Comparison of ENCODE assay signal across 8 cellular contexts in the genomic region with DNA sequence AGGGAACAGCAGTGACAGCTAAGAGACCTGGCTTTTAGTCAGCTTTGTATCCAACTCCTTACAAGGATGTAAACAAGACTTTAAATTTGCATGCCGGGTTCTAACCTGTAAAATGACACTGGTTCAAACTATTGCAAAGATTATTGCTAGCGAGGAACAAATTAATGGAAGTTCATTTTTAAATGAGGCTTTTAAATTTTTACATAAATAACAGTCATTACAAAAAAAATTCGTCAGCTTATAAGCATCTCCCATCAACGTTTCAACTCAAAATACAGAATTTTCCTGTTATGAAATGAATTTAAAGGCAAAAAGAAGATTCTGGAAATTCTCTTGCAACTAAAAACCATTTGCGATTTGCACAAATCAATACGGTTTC. TPM values are rescaled to one million over a fixed set of nuclear protein-coding genes. Genes with fewer than 3 reads are reported as not detected.
DNase-seq lines count a peak whose midpoint lies in the region; ATAC-seq, FAIRE-seq and TF ChIP-seq lines count a peak whose summit lies in the region.

No MANE protein-coding gene starts in this region.

- H3F3A ChIP-seq in MM.1S (ENCODE audit: insufficient read depth, low read length): peaks cover 24% of the 10 kb centered on the region
- H3F3A ChIP-seq in neural cell (ENCODE audit: insufficient read depth, low read length, poor library complexity, severe bottlenecking): no peaks in the 10 kb centered on the region

- DNase-seq in CD14-positive monocyte (ENCODE audit: low spot score) (no peak), MM.1S (no peak), NCI-H2227 treated with DMSO at 0.1 percent for 48 hours (lab: John Stamatoyannopoulos, UW) (no peak), urothelium cell line (ENCODE audit: low spot score) (no peak), superior temporal gyrus (ENCODE audit: extremely low spot score) (no peak)

- H3K4me3 ChIP-seq in MM.1S (ENCODE audit: low read length): peak overlapping the region; percentile 82
- peak overlapping the region; percentile 91 to 95 for H3K4me3 ChIP-seq in duodenal mucosa (ENCODE audit: low read depth in 1 of 2, low read length in 2 of 2)
- H3K4me3 ChIP-seq in neural cell (ENCODE audit: low read length): peak overlapping the region; percentile 90

- H3K27me3 Mint-ChIP-seq in CD14-positive monocyte (ENCODE audit: low read depth in 3 of 3): no peaks in the 10 kb centered on the region

- intact Hi-C loops in CD14-positive monocyte (cut with micrococcal nuclease): loop anchor here (2.0 to 10.0 kb wide), 5 partner anchors 47 to 183 kb away; a partner anchor contains a TSS

- H3K9ac ChIP-seq in MM.1S (ENCODE audit: low read length) (peak overlapping the region; percentile 69; the same call in 1 of the 2 replicates), duodenal mucosa (ENCODE audit: low read depth in 1 of 2, low read length in 2 of 2) (peak overlapping the region; percentile 69 to 79), neural cell (ENCODE audit: low read length) (no peak overlapping the region)

- no peaks in the 10 kb centered on the region for H4K20me1 ChIP-seq in MM.1S (ENCODE audit: insufficient read depth, low read length)
- no peaks in the 10 kb centered on the region for H4K20me1 ChIP-seq in neural cell (ENCODE audit: insufficient read depth)

- no peak for FAIRE-seq in urothelium cell line (lab: Jason Lieb, UNC)

- peaks cover 19 to 33% of the 10 kb centered on the region in 2 donors for H3K36me3 Mint-ChIP-seq in CD14-positive monocyte

- H3K27ac ChIP-seq in MM.1S (ENCODE audit: low read length) (no peak overlapping the region), duodenal mucosa (ENCODE audit: low read depth, low read length) (no peak overlapping the region), neural cell (ENCODE audit: low read length) (no peak overlapping the region)

- peaks cover 5% of the 10 kb centered on the region for H3K36me3 ChIP-seq in MM.1S (replicated peaks; ENCODE audit: insufficient read depth, low read length)
- H3K36me3 ChIP-seq in duodenal mucosa (ENCODE audit: control insufficient read depth in 1 of 2, insufficient read depth in 2 of 2, low read length in 2 of 2): no peaks in the 10 kb centered on the region
- no peaks in the 10 kb centered on the region for H3K36me3 ChIP-seq in neural cell (ENCODE audit: insufficient read depth, low read length)

- TF ChIP-seq EP300 in neural cell (conservative IDR thresholded peaks at IDR 0.05; ENCODE audit: poor library complexity, severe bottlenecking): no peak

- H3K79me2 ChIP-seq in MM.1S (ENCODE audit: low read length) (peaks cover 25% of the 10 kb centered on the region), neural cell (replicated peaks; ENCODE audit: insufficient read depth, low read length) (peaks cover 9% of the 10 kb centered on the region)

- H3K4me3 Mint-ChIP-seq in CD14-positive monocyte: peak overlapping the region; percentile 87 to 93

- H3K27me3 ChIP-seq in MM.1S (replicated peaks; ENCODE audit: insufficient read depth, low read length) (no peaks in the 10 kb centered on the region), duodenal mucosa (ENCODE audit: control insufficient read depth in 1 of 2, insufficient read depth in 2 of 2, low read length in 2 of 2) (no peaks in the 10 kb centered on the region), neural cell (ENCODE audit: insufficient read depth, low read depth, low read length) (no peaks in the 10 kb centered on the region)

- peak overlapping the region; percentile 90 for H2AFZ ChIP-seq in MM.1S (ENCODE audit: low read length)
- no peak overlapping the region for H2AFZ ChIP-seq in neural cell (ENCODE audit: low read depth, low read length)

- no peaks in the 10 kb centered on the region for H3K9me2 ChIP-seq in MM.1S (replicated peaks; ENCODE audit: insufficient read depth, low read length)
- H3K9me2 ChIP-seq in neural cell (ENCODE audit: insufficient read depth, low read length): no peaks in the 10 kb centered on the region

- H3K4me2 ChIP-seq in MM.1S (ENCODE audit: low read depth, low read length) (peak overlapping the region; percentile 81), neural cell (ENCODE audit: low read length) (peak overlapping the region; percentile 98)

- H3K27ac Mint-ChIP-seq in CD14-positive monocyte: peak overlapping the region in 4 of 7 donors; percentile 95 to 98 (median 98)

- H3K9me3 ChIP-seq in MM.1S (replicated peaks; ENCODE audit: insufficient read depth, low read length) (no peaks in the 10 kb centered on the region), duodenal mucosa (ENCODE audit: control insufficient read depth in 1 of 2, low read length in 2 of 2) (no peaks in the 10 kb centered on the region), neural cell (ENCODE audit: low read length) (no peaks in the 10 kb centered on the region)

- H3K4me1 Mint-ChIP-seq in CD14-positive monocyte: peaks cover 17% of the 10 kb centered on the region

- H3K4me1 ChIP-seq in MM.1S (ENCODE audit: low read length): peaks cover 16% of the 10 kb centered on the region
- H3K4me1 ChIP-seq in duodenal mucosa (ENCODE audit: control insufficient read depth in 1 of 2, insufficient read depth in 2 of 2, low read length in 2 of 2): peaks cover 3 to 5% of the 10 kb centered on the region in 2 donors

- no peak for TF ChIP-seq RAD21 in neural cell (conservative IDR thresholded peaks at IDR 0.05)

- no peak for TF ChIP-seq CTCF in CD14-positive monocyte (IDR thresholded peaks at IDR 0.05)
- no peak for TF ChIP-seq CTCF in MM.1S (IDR thresholded peaks at IDR 0.05; ENCODE audit: low read length)
- TF ChIP-seq CTCF in neural cell (IDR thresholded peaks at IDR 0.05; ENCODE audit: poor library complexity, severe bottlenecking): no peak

- ATAC-seq in HG02623 (IDR thresholded peaks at IDR 0.05; ENCODE audit: unreplicated experiment): no peak

- peaks cover 0 to 2% (median 0%) of the 10 kb centered on the region in 7 donors for H3K9me3 Mint-ChIP-seq in CD14-positive monocyte

TF ChIP-seq in neural cell, 6 proteins besides CTCF, POLR2A, EP300 and RAD21:
- TF ChIP-seq EZH2 (IDR thresholded peaks at IDR 0.05; ENCODE audit: borderline replicate concordance, insufficient read depth, low read length, poor library complexity, severe bottlenecking): no peak
- TF ChIP-seq POLR2AphosphoS5 (IDR thresholded peaks at IDR 0.05): no peak
- no peak for TF ChIP-seq MXI1 (conservative IDR thresholded peaks at IDR 0.05; ENCODE audit: poor library complexity, severe bottlenecking)
- TF ChIP-seq, protein P1, sequence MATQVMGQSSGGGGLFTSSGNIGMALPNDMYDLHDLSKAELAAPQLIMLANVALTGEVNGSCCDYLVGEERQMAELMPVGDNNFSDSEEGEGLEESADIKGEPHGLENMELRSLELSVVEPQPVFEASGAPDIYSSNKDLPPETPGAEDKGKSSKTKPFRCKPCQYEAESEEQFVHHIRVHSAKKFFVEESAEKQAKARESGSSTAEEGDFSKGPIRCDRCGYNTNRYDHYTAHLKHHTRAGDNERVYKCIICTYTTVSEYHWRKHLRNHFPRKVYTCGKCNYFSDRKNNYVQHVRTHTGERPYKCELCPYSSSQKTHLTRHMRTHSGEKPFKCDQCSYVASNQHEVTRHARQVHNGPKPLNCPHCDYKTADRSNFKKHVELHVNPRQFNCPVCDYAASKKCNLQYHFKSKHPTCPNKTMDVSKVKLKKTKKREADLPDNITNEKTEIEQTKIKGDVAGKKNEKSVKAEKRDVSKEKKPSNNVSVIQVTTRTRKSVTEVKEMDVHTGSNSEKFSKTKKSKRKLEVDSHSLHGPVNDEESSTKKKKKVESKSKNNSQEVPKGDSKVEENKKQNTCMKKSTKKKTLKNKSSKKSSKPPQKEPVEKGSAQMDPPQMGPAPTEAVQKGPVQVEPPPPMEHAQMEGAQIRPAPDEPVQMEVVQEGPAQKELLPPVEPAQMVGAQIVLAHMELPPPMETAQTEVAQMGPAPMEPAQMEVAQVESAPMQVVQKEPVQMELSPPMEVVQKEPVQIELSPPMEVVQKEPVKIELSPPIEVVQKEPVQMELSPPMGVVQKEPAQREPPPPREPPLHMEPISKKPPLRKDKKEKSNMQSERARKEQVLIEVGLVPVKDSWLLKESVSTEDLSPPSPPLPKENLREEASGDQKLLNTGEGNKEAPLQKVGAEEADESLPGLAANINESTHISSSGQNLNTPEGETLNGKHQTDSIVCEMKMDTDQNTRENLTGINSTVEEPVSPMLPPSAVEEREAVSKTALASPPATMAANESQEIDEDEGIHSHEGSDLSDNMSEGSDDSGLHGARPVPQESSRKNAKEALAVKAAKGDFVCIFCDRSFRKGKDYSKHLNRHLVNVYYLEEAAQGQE (IDR thresholded peaks at IDR 0.05; ENCODE audit: borderline replicate concordance): no peak
- TF ChIP-seq SMC3 (conservative IDR thresholded peaks at IDR 0.05; ENCODE audit: poor library complexity): no peak
- TF ChIP-seq TAF1 (IDR thresholded peaks at IDR 0.05; ENCODE audit: low read depth): no peak

RNA-seq across cellular contexts. Expression of a gene that starts 0.7 kb away (rescaled TPM):
- polyA plus RNA-seq in CD14-positive monocyte: under 1 TPM; 0.05 to 0.18 TPM
- 0.46 and 0.69 TPM in 2 replicates for polyA plus RNA-seq in neural cell
- polyA minus RNA-seq in neural cell: 1.5 and 2.2 TPM in 2 replicates

RNA-seq across cellular contexts. Expression of a gene that starts 49.8 kb away (rescaled TPM):
- polyA plus RNA-seq in CD14-positive monocyte: 10 to 100 TPM; 14.3 to 14.9 TPM
- polyA plus RNA-seq in neural cell: 21.0 and 24.5 TPM in 2 replicates
- polyA minus RNA-seq in neural cell: 20.5 and 30.7 TPM in 2 replicates
